ENCODE assay signal across 30 cellular contexts in the genomic region with DNA sequence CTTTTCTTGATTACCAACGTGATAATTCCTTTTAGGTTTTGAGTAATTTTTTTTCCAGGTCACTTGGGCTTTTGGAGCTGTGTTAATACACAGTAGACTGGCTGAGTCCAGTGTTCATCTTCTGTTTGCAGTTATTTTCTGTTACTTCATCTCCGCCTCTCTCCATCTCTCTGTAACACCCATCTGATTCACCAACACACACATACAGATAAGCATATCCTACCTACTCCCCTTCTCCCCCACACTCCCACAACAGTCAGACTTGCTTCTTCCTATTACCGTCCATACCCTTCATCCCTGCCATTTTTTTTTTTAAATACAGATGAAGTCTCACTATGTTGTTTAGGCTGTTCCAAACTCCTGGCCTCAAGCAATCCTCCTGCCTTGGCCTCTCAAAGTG.
"Had no signal": no experiment of that assay in that cellular context is flagged by ENCODE, and none has a peak within 500 bp of the region (broad histone marks: within the 10 kb centered on the region; RNA-seq: fewer than 3 reads in every experiment).

No MANE protein-coding gene starts in this region.

- H3K4me3 Mint-ChIP-seq: activated CD4-positive, alpha-beta T cell treated with anti-CD3 and anti-CD28 coated beads, Interleukin-2, amount 10 ng/mL, durations not matched to agents 24 days and 14 days; activated CD8-positive, alpha-beta T cell treated with anti-CD3 and anti-CD28 coated beads for 36 hours; activated naive CD8-positive, alpha-beta T cell treated with anti-CD3 and anti-CD28 coated beads for 36 hours; activated T-cell treated with anti-CD3 and anti-CD28 coated beads, Interleukin-2, amount 50 U/mL, for 72 hours; activated T-helper 17 cell treated with anti-CD3 and anti-CD28 coated beads, Interleukin-2, amount 50 U/mL, for 72 hours had no signal

- H3K36me3 ChIP-seq: breast epithelium had no signal

- H3K4me1 ChIP-seq: body of pancreas, breast epithelium had no signal

- H3K9me3 Mint-ChIP-seq: activated T-helper 17 cell treated with anti-CD3 and anti-CD28 coated beads, Interleukin-2, amount 50 U/mL, for 72 hours had no signal

- H3K9me3 ChIP-seq: body of pancreas, breast epithelium had no signal

- H3K27me3 ChIP-seq: body of pancreas, breast epithelium had no signal

- H3K27ac Mint-ChIP-seq: activated CD4-positive, alpha-beta T cell treated with anti-CD3 and anti-CD28 coated beads, Interleukin-2, amount 10 ng/mL, durations not matched to agents 24 days and 14 days; activated CD8-positive, alpha-beta T cell treated with anti-CD3 and anti-CD28 coated beads for 36 hours; activated naive CD8-positive, alpha-beta T cell treated with anti-CD3 and anti-CD28 coated beads for 36 hours; activated T-cell treated with anti-CD3 and anti-CD28 coated beads, Interleukin-2, amount 50 U/mL, for 72 hours; activated T-helper 17 cell treated with anti-CD3 and anti-CD28 coated beads, Interleukin-2, amount 50 U/mL, for 72 hours had no signal

- H3K4me1 Mint-ChIP-seq: activated CD4-positive, alpha-beta T cell treated with anti-CD3 and anti-CD28 coated beads, Interleukin-2, amount 10 ng/mL, durations not matched to agents 24 days and 14 days; activated naive CD8-positive, alpha-beta T cell treated with anti-CD3 and anti-CD28 coated beads for 36 hours; activated T-helper 17 cell treated with anti-CD3 and anti-CD28 coated beads, Interleukin-2, amount 50 U/mL, for 72 hours had no signal

- H3K4me3 ChIP-seq: body of pancreas, breast epithelium, PC-9 had no signal

- ATAC-seq: activated CD8-positive, alpha-beta T cell treated with anti-CD3 and anti-CD28 coated beads for 36 hours; activated T-cell treated with anti-CD3 and anti-CD28 coated beads, Interleukin-2, amount 50 U/mL, for 72 hours; activated T-helper 17 cell treated with anti-CD3 and anti-CD28 coated beads, Interleukin-2, amount 50 U/mL, for 72 hours; body of pancreas had no signal

- H3K27ac ChIP-seq: body of pancreas, breast epithelium, PC-9 had no signal

- FAIRE-seq: astrocyte, TTC549 had no signal

- DNase-seq: activated CD4-positive, alpha-beta T cell treated with anti-CD3 and anti-CD28 coated beads, Interleukin-2, amount 10 ng/mL, durations not matched to agents 24 days and 14 days; activated CD4-positive, alpha-beta T cell treated with anti-CD3 and anti-CD28 coated beads, Interleukin-2, amount 50 U/mL, for 4 hours; activated CD8-positive, alpha-beta T cell treated with anti-CD3 and anti-CD28 coated beads for 36 hours; activated effector memory CD4-positive, alpha-beta T cell treated with anti-CD3 and anti-CD28 coated beads, Interleukin-2, amount 50 U/mL, for 16 hours; activated naive CD4-positive, alpha-beta T cell; activated naive CD4-positive, alpha-beta T cell treated with anti-CD3 and anti-CD28 coated beads, Interleukin-2, amount 50 U/mL, for 16 hours; activated naive CD8-positive, alpha-beta T cell treated with anti-CD3 and anti-CD28 coated beads for 36 hours; activated T-cell treated with anti-CD3 and anti-CD28 coated beads, Interleukin-2, amount 50 U/mL, for 1 hour; activated T-cell treated with anti-CD3 and anti-CD28 coated beads, Interleukin-2, amount 50 U/mL, for 72 hours; body of pancreas; Karpas-422; KBM-7; NCI-H1105; NCI-H1436; NCI-H1694; NCI-H2029; NCI-H510A; NCI-H526; NCI-H748 treated with DMSO at 0.1 percent for 48 hours; NK-92 treated with Interleukin-12 subunit alpha and Interleukin-12 subunit beta, amount 100 ng/mL, for 24 hours; PC-9; Right ventricle myocardium superior; SW 1271; T-helper 1 cell; T-helper 2 cell; T1000 had no signal
